Comparison of ENCODE assay signal across 26 cellular contexts in the genomic region with DNA sequence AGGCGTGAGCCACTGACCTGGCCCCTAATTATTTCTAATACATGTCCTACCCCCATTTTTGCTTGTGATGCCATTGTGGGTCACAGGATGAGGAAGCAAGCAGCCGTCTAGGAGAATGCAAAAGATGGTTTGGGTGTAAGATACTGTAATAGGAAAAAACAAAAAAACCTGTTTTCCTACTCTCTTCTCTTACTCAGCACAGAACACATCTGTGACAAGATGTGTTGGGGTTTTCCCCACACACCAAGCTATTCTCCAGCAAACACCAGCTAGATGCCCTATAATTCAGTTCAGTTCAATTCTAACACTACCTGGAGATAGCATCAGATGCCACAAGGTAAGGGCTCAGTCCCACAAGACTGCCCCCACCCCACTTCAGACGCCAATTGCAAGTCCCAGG.
"Had no signal": no experiment of that assay in that cellular context is flagged by ENCODE, and none has a peak within 500 bp of the region (broad histone marks: within the 10 kb centered on the region; RNA-seq: fewer than 3 reads in every experiment).

No MANE protein-coding gene starts in this region.

- H3K36me3 Mint-ChIP-seq: activated naive CD4-positive, alpha-beta T cell treated with anti-CD3 and anti-CD28 coated beads, Interleukin-2, amount 50 U/mL, for 24 hours; memory B cell; natural killer cell treated with Interleukin-12 subunit alpha and Interleukin-12 subunit beta and Interleukin-15 and Interleukin-18, amount 100 ng/mL, for 72 hours had no signal

- H3K4me1 Mint-ChIP-seq: activated CD8-positive, alpha-beta memory T cell treated with anti-CD3 and anti-CD28 coated beads, Interleukin-2, amount 10 ng/mL, durations not matched to agents 7 days and 5 days; activated naive CD4-positive, alpha-beta T cell treated with anti-CD3 and anti-CD28 coated beads, Interleukin-2, amount 50 U/mL, for 24 hours; central memory CD8-positive, alpha-beta T cell; memory B cell; T-helper 17 cell had no signal

- DNase-seq: activated B cell treated with CpG ODN at 0.5 μM for 24 hours; activated CD4-positive, alpha-beta T cell treated with anti-CD3 and anti-CD28 coated beads for 4 hours; activated CD8-positive, alpha-beta memory T cell treated with anti-CD3 and anti-CD28 coated beads, Interleukin-2, amount 10 ng/mL, durations not matched to agents 7 days and 5 days; activated CD8-positive, alpha-beta T cell treated with anti-CD3 and anti-CD28 coated beads for 36 hours; activated gamma-delta T cell treated with Interleukin-2 at 50 U/mL for 16 hours; adrenal gland; colonic mucosa; heart right ventricle; islet precursor cell; left colon; ovary; stimulated activated CD4-positive, alpha-beta T cell treated with anti-CD3 and anti-CD28 coated beads, Interleukin-2, amount 100 ng/mL, for 48 hours; stimulated activated CD8-positive, alpha-beta memory T cell treated with anti-CD3 and anti-CD28 coated beads, Interleukin-4, amount 100 ng/mL, for 48 hours; stimulated activated naive CD4-positive, alpha-beta T cell treated with Interleukin-2 at 50 U/mL for 16 hours; substantia nigra; T-helper 17 cell; thyroid gland; upper lobe of right lung had no signal

- H3K27ac ChIP-seq: adrenal gland, breast epithelium, colonic mucosa, epithelial cell of prostate, heart right ventricle, neutrophil, ovary, prostate gland, thyroid gland, upper lobe of right lung had no signal

- H3K4me3 Mint-ChIP-seq: activated B cell treated with CpG ODN at 0.5 μM for 24 hours; activated CD8-positive, alpha-beta memory T cell treated with anti-CD3 and anti-CD28 coated beads, Interleukin-2, amount 10 ng/mL, durations not matched to agents 7 days and 5 days; activated CD8-positive, alpha-beta T cell treated with anti-CD3 and anti-CD28 coated beads for 36 hours; activated naive CD4-positive, alpha-beta T cell treated with anti-CD3 and anti-CD28 coated beads, Interleukin-2, amount 50 U/mL, for 24 hours; central memory CD8-positive, alpha-beta T cell; memory B cell; natural killer cell treated with Interleukin-12 subunit alpha and Interleukin-12 subunit beta and Interleukin-15 and Interleukin-18, amount 100 ng/mL, for 72 hours; T-helper 17 cell had no signal

- H3K4me1 ChIP-seq: adrenal gland, breast epithelium, colonic mucosa, heart right ventricle, prostate gland, thyroid gland, upper lobe of right lung had no signal

- H3K27me3 ChIP-seq: adrenal gland, colonic mucosa, heart right ventricle, neutrophil, ovary, thyroid gland, upper lobe of right lung had no signal

- H3K27ac Mint-ChIP-seq: activated B cell treated with CpG ODN at 0.5 μM for 24 hours; activated CD8-positive, alpha-beta memory T cell treated with anti-CD3 and anti-CD28 coated beads, Interleukin-2, amount 10 ng/mL, durations not matched to agents 7 days and 5 days; activated CD8-positive, alpha-beta T cell treated with anti-CD3 and anti-CD28 coated beads for 36 hours; activated naive CD4-positive, alpha-beta T cell treated with anti-CD3 and anti-CD28 coated beads, Interleukin-2, amount 50 U/mL, for 24 hours; memory B cell; natural killer cell treated with Interleukin-12 subunit alpha and Interleukin-12 subunit beta and Interleukin-15 and Interleukin-18, amount 100 ng/mL, for 72 hours; T-helper 17 cell had no signal

- ATAC-seq: activated CD8-positive, alpha-beta memory T cell treated with anti-CD3 and anti-CD28 coated beads, Interleukin-2, amount 10 ng/mL, durations not matched to agents 7 days and 5 days; activated CD8-positive, alpha-beta T cell treated with anti-CD3 and anti-CD28 coated beads for 36 hours; heart right ventricle; left colon; natural killer cell treated with Interleukin-12 subunit alpha and Interleukin-12 subunit beta and Interleukin-15 and Interleukin-18, amount 100 ng/mL, for 72 hours; T-helper 17 cell; upper lobe of right lung had no signal

- H3K9me3 Mint-ChIP-seq: activated B cell treated with CpG ODN at 0.5 μM for 24 hours; activated CD8-positive, alpha-beta T cell treated with anti-CD3 and anti-CD28 coated beads for 36 hours; activated naive CD4-positive, alpha-beta T cell treated with anti-CD3 and anti-CD28 coated beads, Interleukin-2, amount 50 U/mL, for 24 hours; central memory CD8-positive, alpha-beta T cell; memory B cell; natural killer cell treated with Interleukin-12 subunit alpha and Interleukin-12 subunit beta and Interleukin-15 and Interleukin-18, amount 100 ng/mL, for 72 hours had no signal
